In the genomic region with DNA sequence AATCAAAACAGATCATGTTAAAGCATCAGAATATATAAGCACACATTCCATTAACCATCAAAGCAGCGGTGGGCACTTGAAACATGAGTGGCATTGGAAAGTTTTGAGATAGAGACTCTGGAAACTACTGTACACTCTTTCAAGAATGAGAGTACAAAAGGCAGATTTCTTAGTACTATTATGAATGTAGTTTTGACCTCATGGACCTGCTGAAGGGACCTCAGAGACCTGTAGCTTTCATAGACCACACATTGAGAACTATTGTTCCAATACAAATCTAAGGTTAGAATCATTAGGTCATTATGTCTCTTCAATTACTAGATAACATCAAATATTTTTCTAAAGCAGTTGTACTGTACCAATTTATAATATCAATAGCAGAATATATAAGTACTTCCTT, we compare ENCODE assay signal across 22 cellular contexts.
DNase-seq lines count a peak whose midpoint lies in the region; ATAC-seq, FAIRE-seq and TF ChIP-seq lines count a peak whose summit lies in the region.
"Had no signal": no experiment of that assay in that cellular context is flagged by ENCODE, and none has a peak within 500 bp of the region (broad histone marks: within the 10 kb centered on the region; RNA-seq: fewer than 3 reads in every experiment).

No MANE protein-coding gene starts in this region.

- H3K4me3 Mint-ChIP-seq in CD4-positive, alpha-beta T cell: no peak overlapping the region
- H3K4me3 Mint-ChIP-seq: T-helper 1 cell treated with Interleukin-12 subunit alpha and Interleukin-12 subunit beta and Interleukin-4 antibody, amounts not matched to agents 30 μg/mL and 1 μg/mL, for 36 hours had no signal

- no peaks in the 10 kb centered on the region for H3K9me3 ChIP-seq in CD4-positive, alpha-beta T cell (ENCODE audit: control insufficient read depth, low read length)
- no peaks in the 10 kb centered on the region for H3K9me3 ChIP-seq in uterus
- no peaks in the 10 kb centered on the region for H3K9me3 ChIP-seq in effector memory CD4-positive, alpha-beta T cell (ENCODE audit: control insufficient read depth, low read length)

- POLR2A ChIA-PET in CD4-positive, alpha-beta T cell (lab: Charles Lee): no interaction called here

- peaks cover 3% of the 10 kb centered on the region for H3K4me1 Mint-ChIP-seq in CD4-positive, alpha-beta T cell (ENCODE audit: low read depth)

- H3K4me1 ChIP-seq in uterus: no peaks in the 10 kb centered on the region
- no peaks in the 10 kb centered on the region for H3K4me1 ChIP-seq in effector memory CD4-positive, alpha-beta T cell (ENCODE audit: control insufficient read depth, insufficient read depth, low read length, poor library complexity, severe bottlenecking)

- H3K36me3 Mint-ChIP-seq in CD4-positive, alpha-beta T cell (ENCODE audit: low read depth): peaks cover 4% of the 10 kb centered on the region

- no peak overlapping the region for H3K27ac ChIP-seq in CD4-positive, alpha-beta T cell (ENCODE audit: low read depth, low read length)
- H3K27ac ChIP-seq in uterus (no peak overlapping the region), caudate nucleus (ENCODE audit: low read depth, low read length) (no peak overlapping the region)
- no peak overlapping the region for H3K27ac ChIP-seq in effector memory CD4-positive, alpha-beta T cell (ENCODE audit: insufficient read depth, low read length, poor library complexity, severe bottlenecking)
- H3K27ac ChIP-seq: C4-2B, KMS-11, SK-N-MC had no signal

- no peaks in the 10 kb centered on the region for H3K27me3 Mint-ChIP-seq in CD4-positive, alpha-beta T cell

- intact Hi-C loops in CD4-positive, alpha-beta T cell (cut with DNase I, micrococcal nuclease): no loop called here
- intact Hi-C loops in uterus (cut with DNase I; ENCODE audit: low total_unique reads): no loop called here

- H3K27ac Mint-ChIP-seq in CD4-positive, alpha-beta T cell: no peak overlapping the region
- H3K27ac Mint-ChIP-seq: T-helper 1 cell treated with Interleukin-12 subunit alpha and Interleukin-12 subunit beta and Interleukin-4 antibody, amounts not matched to agents 30 μg/mL and 1 μg/mL, for 36 hours had no signal

- no peak overlapping the region for H3K4me3 ChIP-seq in uterus
- no peak overlapping the region for H3K4me3 ChIP-seq in effector memory CD4-positive, alpha-beta T cell (ENCODE audit: insufficient read depth, low read depth, low read length, poor library complexity, severe bottlenecking)
- H3K4me3 ChIP-seq: SK-N-MC had no signal

- TF ChIP-seq POLR2A in GM12891 (IDR thresholded peaks at IDR 0.05; ENCODE audit: low read depth, low read length) (no peak), uterus (IDR thresholded peaks at IDR 0.05) (no peak)

- H3K27me3 ChIP-seq in CD4-positive, alpha-beta T cell (ENCODE audit: control insufficient read depth, insufficient read depth, low read length): no peaks in the 10 kb centered on the region
- H3K27me3 ChIP-seq in uterus: no peaks in the 10 kb centered on the region
- no peaks in the 10 kb centered on the region for H3K27me3 ChIP-seq in effector memory CD4-positive, alpha-beta T cell (replicated peaks; ENCODE audit: control insufficient read depth, insufficient read depth, low read length, poor library complexity, severe bottlenecking)

- FAIRE-seq in GM12891 (lab: Jason Lieb, UNC): peak; percentile 78
- FAIRE-seq: HepG2 had no signal

- TF ChIP-seq CTCF in CD4-positive, alpha-beta T cell (IDR thresholded peaks at IDR 0.05): no peak
- TF ChIP-seq CTCF in uterus (IDR thresholded peaks at IDR 0.05): no peak

- DNase-seq in GM12891 (ENCODE audit: insufficient read length, low spot score): no peak
- DNase-seq in NCI-H146 (lab: John Stamatoyannopoulos, UW): peak; percentile 4
- no peak for DNase-seq in CD4-positive, alpha-beta T cell
- no peak for DNase-seq in uterus
- no peak for DNase-seq in caudate nucleus (lab: John Stamatoyannopoulos, UW)
- DNase-seq in effector memory CD4-positive, alpha-beta T cell: no peak
- DNase-seq: COR-L47, DMS153, HCEC 1CT, NCI-H1092, NCI-H187 treated with DMSO at 0.1 percent for 48 hours, NCI-H446, NCI-H774 had no signal

- peak; percentile 71 for ATAC-seq in HG02642 (IDR thresholded peaks at IDR 0.05; ENCODE audit: poor library complexity, unreplicated experiment)
- ATAC-seq in HG03175 (IDR thresholded peaks at IDR 0.05; ENCODE audit: unreplicated experiment): peak; percentile 77
- ATAC-seq in CD4-positive, alpha-beta T cell (ENCODE audit: poor library complexity): no peak
- ATAC-seq: HepG2, Panc1, Right ventricle myocardium inferior had no signal

- H3K36me3 ChIP-seq in uterus: no peaks in the 10 kb centered on the region
- H3K36me3 ChIP-seq in effector memory CD4-positive, alpha-beta T cell (ENCODE audit: control insufficient read depth, insufficient read depth, low read length): no peaks in the 10 kb centered on the region

- no peaks in the 10 kb centered on the region for H3K9me3 Mint-ChIP-seq in CD4-positive, alpha-beta T cell
- H3K9me3 Mint-ChIP-seq: T-helper 1 cell treated with Interleukin-12 subunit alpha and Interleukin-12 subunit beta and Interleukin-4 antibody, amounts not matched to agents 30 μg/mL and 1 μg/mL, for 36 hours had no signal

- CTCF ChIA-PET in CD4-positive, alpha-beta T cell (lab: Charles Lee): no interaction called here

TF ChIP-seq in GM12891, 5 proteins besides CTCF, POLR2A, EP300 and RAD21:
- TF ChIP-seq PAX5 (IDR thresholded peaks at IDR 0.05; ENCODE audit: insufficient read depth, low read length, severe bottlenecking): no peak
- no peak for TF ChIP-seq POLR2AphosphoS5 (IDR thresholded peaks at IDR 0.05; ENCODE audit: low read depth, low read length)
- no peak for TF ChIP-seq SPI1 (IDR thresholded peaks at IDR 0.05; ENCODE audit: low read depth, low read length)
- no peak for TF ChIP-seq POU2F2 (IDR thresholded peaks at IDR 0.05; ENCODE audit: low read depth, low read length)
- TF ChIP-seq TAF1 (IDR thresholded peaks at IDR 0.05; ENCODE audit: low read depth, low read length): no peak
